In the genomic region with DNA sequence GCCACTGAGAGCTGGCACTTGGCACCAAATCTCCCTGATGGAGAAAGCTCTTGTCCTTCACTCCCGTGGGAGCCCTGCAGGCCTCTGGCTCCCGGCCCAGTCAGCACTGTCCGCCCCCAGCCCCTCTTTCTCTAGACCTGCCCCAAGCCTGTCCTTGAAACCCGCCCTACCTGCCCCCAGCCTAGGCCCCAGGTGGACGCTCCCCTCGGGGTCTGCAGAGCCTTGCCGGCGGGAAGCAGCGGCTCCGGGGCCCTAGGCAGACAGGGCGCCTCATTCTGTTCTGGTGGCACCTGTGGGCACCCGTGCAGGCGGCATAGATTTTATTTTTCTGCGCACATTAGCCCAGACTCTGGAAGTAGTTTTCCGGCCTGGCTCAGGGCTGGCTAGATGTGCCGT, we compare ENCODE assay signal across 18 cellular contexts. TPM values are rescaled to one million over a fixed set of nuclear protein-coding genes. Genes with fewer than 3 reads are reported as not detected.
DNase-seq lines count a peak whose midpoint lies in the region; ATAC-seq and TF ChIP-seq lines count a peak whose summit lies in the region.
"Had no signal": no experiment of that assay in that cellular context is flagged by ENCODE, and none has a peak within 500 bp of the region (broad histone marks: within the 10 kb centered on the region; RNA-seq: fewer than 3 reads in every experiment).

No MANE protein-coding gene starts in this region.

- ATAC-seq in SK-N-SH treated with all-trans-retinoic acid at 6 μM for 48 hours (no peak), GM18858 (IDR thresholded peaks at IDR 0.05; ENCODE audit: unreplicated experiment) (no peak), left lobe of liver (no peak)

- H3K4me1 ChIP-seq in SK-N-SH (ENCODE audit: control insufficient read depth in 1 of 2, insufficient read depth in 2 of 2, low read depth in 1 of 2, low read length in 1 of 2) (peaks cover 0 to 4% of the 10 kb centered on the region in 2 experiments; a peak in 2 of 4 replicates), mammary epithelial cell (ENCODE audit: insufficient read depth, low read length) (peaks cover 11% of the 10 kb centered on the region), smooth muscle cell (ENCODE audit: low read depth) (peaks cover 7% of the 10 kb centered on the region)

- H2AFZ ChIP-seq in SK-N-SH (ENCODE audit: low read depth) = no peak overlapping the region
- H2AFZ ChIP-seq in mammary epithelial cell (ENCODE audit: low read depth, low read length) = peak overlapping the region; percentile 79
- no peak overlapping the region for H2AFZ ChIP-seq in smooth muscle cell (ENCODE audit: low read depth)

- dilution Hi-C loops in mammary epithelial cell (cut with HindIII; ENCODE audit: low sequenced_read_pairs) = no loop called here

- H3K4me2 ChIP-seq in SK-N-SH (0 out of 2 replicates have a peak overlapping the region, but pooled peaks have one; percentile 73), mammary epithelial cell (ENCODE audit: insufficient read depth, low read depth, low read length) (peak overlapping the region; percentile 99), smooth muscle cell (peak overlapping the region; percentile 90)

- TF ChIP-seq CTCF in SK-N-SH (IDR thresholded peaks at IDR 0.05) (no peak), mammary epithelial cell (conservative IDR thresholded peaks at IDR 0.05 in 1 of 2, IDR thresholded peaks at IDR 0.05 in 1 of 2; ENCODE audit: extremely low read depth in 1 of 2, insufficient read depth in 1 of 2, low read depth in 1 of 2, low read length in 2 of 2) (no peak), smooth muscle cell (IDR thresholded peaks at IDR 0.05; ENCODE audit: borderline replicate concordance, insufficient read depth, poor library complexity, severe bottlenecking) (no peak)

- H3K79me2 ChIP-seq in SK-N-SH (ENCODE audit: insufficient read depth) (no peaks in the 10 kb centered on the region), mammary epithelial cell (ENCODE audit: insufficient read depth, low read length) (no peaks in the 10 kb centered on the region), smooth muscle cell (ENCODE audit: low read depth) (no peaks in the 10 kb centered on the region)

- H3K9me3 ChIP-seq in SK-N-SH (no peaks in the 10 kb centered on the region), mammary epithelial cell (replicated peaks; ENCODE audit: insufficient read depth, low read length) (no peaks in the 10 kb centered on the region), iPS-18c (ENCODE audit: control insufficient read depth, insufficient read depth, low read length) (no peaks in the 10 kb centered on the region), smooth muscle cell (replicated peaks; ENCODE audit: low read depth) (no peaks in the 10 kb centered on the region)
- H3K9me3 ChIP-seq: heart left ventricle, mucosa of descending colon, tibial nerve had no signal

- no TSS peak for BruUV-seq in mammary epithelial cell (replicated peaks; lab: Mats Ljungman, UMichigan)

- in situ Hi-C loops in mammary epithelial cell (cut with MboI; ENCODE audit: low sequenced_read_pairs in 2 of 2) = no loop called here

- H4K20me1 ChIP-seq in SK-N-SH (ENCODE audit: insufficient read depth) = no peaks in the 10 kb centered on the region
- H4K20me1 ChIP-seq in mammary epithelial cell (ENCODE audit: insufficient read depth, low read length) = no peaks in the 10 kb centered on the region
- no peaks in the 10 kb centered on the region for H4K20me1 ChIP-seq in smooth muscle cell (ENCODE audit: low read depth)

- POLR2A ChIA-PET in SK-N-SH (lab: Yijun Ruan, JAX) = no interaction called here

- no peak overlapping the region for H3K9ac ChIP-seq in SK-N-SH
- no peak overlapping the region for H3K9ac ChIP-seq in mammary epithelial cell (ENCODE audit: insufficient read depth, low read length)
- no peak overlapping the region for H3K9ac ChIP-seq in smooth muscle cell (ENCODE audit: low read depth)

- no peak for TF ChIP-seq EP300 in SK-N-SH (IDR thresholded peaks at IDR 0.05; ENCODE audit: borderline replicate concordance in 1 of 2, low read depth in 1 of 2, low read length in 1 of 2)

- H3K4me3 ChIP-seq in SK-N-SH (ENCODE audit: low read depth in 2 of 2, low read length in 1 of 2) = no peak overlapping the region
- peak overlapping the region in 2 of 3 experiments; percentile 3 to 51 for H3K4me3 ChIP-seq in mammary epithelial cell (replicated peaks in 1 of 3; ENCODE audit: insufficient read depth in 1 of 3, low read depth in 2 of 3, low read length in 3 of 3)
- peak overlapping the region; percentile 59; the same call in 1 of the 2 replicates for H3K4me3 ChIP-seq in iPS-18c (ENCODE audit: insufficient read depth, low read depth, low read length)
- H3K4me3 ChIP-seq in smooth muscle cell = peak overlapping the region; percentile 45
- H3K4me3 ChIP-seq: mucosa of descending colon had no signal

- no peaks in the 10 kb centered on the region for H3F3A ChIP-seq in SK-N-SH (replicated peaks; ENCODE audit: insufficient read depth)
- no peaks in the 10 kb centered on the region for H3F3A ChIP-seq in smooth muscle cell (ENCODE audit: low read depth)

- CTCF ChIA-PET in SK-N-SH (lab: Yijun Ruan, JAX) = interaction anchor here (1.0 to 3.5 kb wide), 4 partner anchors 12 to 205 kb away, joined by 3 to 21 read pairs (median 6); no protein-coding TSS in a partner anchor
- CTCF ChIA-PET in mammary epithelial cell (lab: Charles Lee; ENCODE audit: low non-redundant PET) = no interaction called here

- no peak for TF ChIP-seq RAD21 in SK-N-SH (IDR thresholded peaks at IDR 0.05; ENCODE audit: low read length)

- no peaks in the 10 kb centered on the region for H3K36me3 ChIP-seq in SK-N-SH (replicated peaks in 1 of 2; ENCODE audit: control insufficient read depth in 1 of 2, insufficient read depth in 2 of 2, low read length in 1 of 2)
- H3K36me3 ChIP-seq in mammary epithelial cell (ENCODE audit: insufficient read depth, low read length) = no peaks in the 10 kb centered on the region
- H3K36me3 ChIP-seq in smooth muscle cell (ENCODE audit: low read depth) = no peaks in the 10 kb centered on the region
- H3K36me3 ChIP-seq: heart left ventricle had no signal

- H3K27ac ChIP-seq in SK-N-SH (ENCODE audit: low read depth in 2 of 2, low read length in 1 of 2) = no peak overlapping the region
- no peak overlapping the region for H3K27ac ChIP-seq in mammary epithelial cell (ENCODE audit: insufficient read depth, low read depth, low read length)
- no peak overlapping the region for H3K27ac ChIP-seq in smooth muscle cell (ENCODE audit: low read depth)
- H3K27ac ChIP-seq: 22Rv1 had no signal

- DNase-seq in SK-N-SH (no peak), mammary epithelial cell (no peak), smooth muscle cell (lab: John Stamatoyannopoulos, UW; ENCODE audit: unreplicated experiment) (no peak), ecto neural progenitor cell (ENCODE audit: low spot score) (no peak), left lobe of liver (ENCODE audit: low spot score) (no peak)
- DNase-seq: activated CD8-positive, alpha-beta memory T cell treated with anti-CD3 and anti-CD28 coated beads, Interleukin-2, amount 50 U/mL, for 4 hours; activated effector memory CD4-positive, alpha-beta T cell treated with anti-CD3 and anti-CD28 coated beads, Interleukin-2, amount 50 U/mL, for 16 hours; AML-193; effector memory CD4-positive, alpha-beta T cell; heart left ventricle; Kasumi-1; mucosa of descending colon; NCI-H510A treated with DMSO at 0.1 percent for 48 hours had no signal

- intact Hi-C loops in mammary epithelial cell (cut with micrococcal nuclease) = loop anchor here (5.0 kb wide), 1 partner anchor 529 kb away; a partner anchor contains a TSS

- H3K27me3 ChIP-seq in SK-N-SH (ENCODE audit: insufficient read depth) = no peaks in the 10 kb centered on the region
- H3K27me3 ChIP-seq in mammary epithelial cell (ENCODE audit: insufficient read depth, low read length) = peaks cover 2% of the 10 kb centered on the region
- H3K27me3 ChIP-seq in smooth muscle cell (ENCODE audit: low read depth) = peaks cover 24% of the 10 kb centered on the region

- H3K9me2 ChIP-seq in SK-N-SH = no peaks in the 10 kb centered on the region

- WGBS in SK-N-SH (ENCODE audit: low lambda C conversion rate) = 90% methylated on average over 13 of the region's 16 CpGs
- WGBS in mammary epithelial cell (ENCODE audit: low coverage, missing lambda C conversion rate) = 31% methylated on average over 10 of the region's 16 CpGs
- 83% methylated on average over 16 of the region's 16 CpGs for WGBS in smooth muscle cell (ENCODE audit: low lambda C conversion rate)

TF ChIP-seq in SK-N-SH, 30 proteins besides CTCF, POLR2A, EP300 and RAD21 (continues in another document):
- TF ChIP-seq, protein P1, sequence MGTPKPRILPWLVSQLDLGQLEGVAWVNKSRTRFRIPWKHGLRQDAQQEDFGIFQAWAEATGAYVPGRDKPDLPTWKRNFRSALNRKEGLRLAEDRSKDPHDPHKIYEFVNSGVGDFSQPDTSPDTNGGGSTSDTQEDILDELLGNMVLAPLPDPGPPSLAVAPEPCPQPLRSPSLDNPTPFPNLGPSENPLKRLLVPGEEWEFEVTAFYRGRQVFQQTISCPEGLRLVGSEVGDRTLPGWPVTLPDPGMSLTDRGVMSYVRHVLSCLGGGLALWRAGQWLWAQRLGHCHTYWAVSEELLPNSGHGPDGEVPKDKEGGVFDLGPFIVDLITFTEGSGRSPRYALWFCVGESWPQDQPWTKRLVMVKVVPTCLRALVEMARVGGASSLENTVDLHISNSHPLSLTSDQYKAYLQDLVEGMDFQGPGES (IDR thresholded peaks at IDR 0.05; ENCODE audit: low read depth, low read length) = no peak

TF ChIP-seq in SK-N-SH treated with all-trans-retinoic acid at 6 μM for 48 hours, 23 proteins besides CTCF, POLR2A, EP300 and RAD21 (continues in another document):
- TF ChIP-seq SNAI2 (CRISPR knock-in tag; IDR thresholded peaks at IDR 0.05) (no peak), ZNF70 (CRISPR knock-in tag; IDR thresholded peaks at IDR 0.05) (no peak)

RNA-seq across cellular contexts. Expression of a gene that starts 17.6 kb away (rescaled TPM):
- polyA plus RNA-seq in SK-N-SH (2012; rRNA removed) (1.6 and 2.3 TPM in 2 replicates), mammary epithelial cell (0.19 TPM), smooth muscle cell (6.5 and 7.0 TPM in 2 replicates)
- 1.9 and 2.8 TPM in 2 replicates for polyA plus RNA-seq in SK-N-SH (2012; cell fraction: cytosol; rRNA removed)
- 1.7 and 1.9 TPM in 2 replicates for polyA plus RNA-seq in SK-N-SH (2012; cell fraction: nucleus; rRNA removed)
- total RNA-seq in mammary epithelial cell (under 1 TPM; 0.31 to 0.67 TPM), smooth muscle cell (2.4 and 4.1 TPM in 2 replicates), left lobe of liver (0.45 TPM)
- not detected for polyA minus RNA-seq in mammary epithelial cell

RNA-seq across cellular contexts. Expression of a gene that starts 52.7 kb away (rescaled TPM):
- polyA plus RNA-seq in SK-N-SH (2012; rRNA removed) (4.2 and 5.3 TPM in 2 replicates), mammary epithelial cell (10.0 TPM), smooth muscle cell (14.6 and 15.0 TPM in 2 replicates)
- polyA plus RNA-seq in SK-N-SH (2012; cell fraction: cytosol; rRNA removed) = 6.5 and 7.7 TPM in 2 replicates
- polyA plus RNA-seq in SK-N-SH (2012; cell fraction: nucleus; rRNA removed) = 1.9 and 2.8 TPM in 2 replicates
- total RNA-seq in mammary epithelial cell (1 to 10 TPM; 5.3 to 7.8 TPM), smooth muscle cell (7.4 and 17.3 TPM in 2 replicates), left lobe of liver (7.7 TPM)
- polyA minus RNA-seq in mammary epithelial cell = 4.8 TPM

Comparison
In these comparisons a context has a peak if more than half of its experiments do, and no peak if none do; other contexts are left out.
1. H3K4me3 ChIP-seq: peak in mammary epithelial cell (2 of 3), iPS-18c (single experiment) and smooth muscle cell (single experiment); none in SK-N-SH (0 of 2).
2. Peak in every context shown above with its lines, with median percentiles within 50 percentile points of each other: H3K4me2 ChIP-seq.